ENCODE assay signal across 18 cellular contexts in the genomic region with DNA sequence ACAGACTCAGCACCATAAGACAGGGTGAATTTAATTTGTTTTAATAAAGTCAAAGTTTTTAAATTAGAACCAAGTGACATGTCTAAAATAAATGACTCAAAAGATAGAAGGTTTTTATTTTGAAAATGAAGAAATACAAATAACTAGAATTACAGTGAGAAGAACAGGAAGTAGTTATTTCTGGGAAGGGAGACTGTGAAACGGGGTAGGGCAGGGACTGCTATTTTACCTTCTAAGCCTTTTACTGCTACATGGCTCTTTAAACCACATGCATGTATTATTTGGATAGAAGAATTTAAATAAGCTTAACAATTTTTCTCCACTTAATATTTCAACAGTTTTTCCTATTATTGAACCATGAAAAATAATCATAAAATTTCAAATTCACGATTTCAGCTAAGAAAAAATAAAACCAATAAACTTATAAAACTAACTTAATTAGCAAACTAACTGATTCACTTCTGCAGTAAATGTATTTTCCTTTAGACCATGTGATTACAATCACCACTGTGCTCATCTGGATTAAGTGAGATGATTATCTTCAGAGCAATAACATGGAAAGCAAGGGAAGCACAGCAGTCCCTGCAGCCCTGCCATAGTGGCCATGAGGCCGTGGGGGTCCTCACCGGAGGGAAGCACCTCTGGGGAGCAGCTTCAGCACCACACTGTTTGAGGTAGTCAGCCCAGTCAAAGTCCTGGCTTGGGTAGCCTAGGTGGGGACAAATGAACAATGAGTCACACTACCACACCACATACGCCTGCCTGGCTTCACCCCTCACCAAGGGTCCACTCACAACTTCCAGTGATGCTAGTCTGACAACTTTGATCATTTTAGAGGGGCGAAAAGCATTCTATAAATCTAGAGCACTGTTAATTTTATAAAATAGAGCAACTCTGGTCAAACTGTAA. TPM values are rescaled to one million over a fixed set of nuclear protein-coding genes. Genes with fewer than 3 reads are reported as not detected.
DNase-seq lines count a peak whose midpoint lies in the region; ATAC-seq and TF ChIP-seq lines count a peak whose summit lies in the region.
"Had no signal": no experiment of that assay in that cellular context is flagged by ENCODE, and none has a peak within 500 bp of the region (broad histone marks: within the 10 kb centered on the region; RNA-seq: fewer than 3 reads in every experiment).

No MANE protein-coding gene starts in this region.

- no peaks in the 10 kb centered on the region for H3K9me2 ChIP-seq in SK-N-SH

- no peaks in the 10 kb centered on the region for H4K20me1 ChIP-seq in SK-N-SH (ENCODE audit: insufficient read depth)

- no peaks in the 10 kb centered on the region for H3K27me3 Mint-ChIP-seq in activated CD8-positive, alpha-beta memory T cell treated with anti-CD3 and anti-CD28 coated beads, Interleukin-2, amount 10 ng/mL, durations not matched to agents 7 days and 5 days
- H3K27me3 Mint-ChIP-seq in dendritic cell treated with granulocyte-macrophage colony-stimulating factor and Interleukin-4, amounts not matched to agents 40 ng/mL and 50 ng/mL, for 4 days, result no peaks in the 10 kb centered on the region
- H3K27me3 Mint-ChIP-seq: stimulated activated memory B cell treated with anti-CD40 and anti-IgM and Interleukin-4, amounts not matched to agents 10 μg/mL and 1 μg/mL and 100 μg/mL, for 72 hours had no signal

- peak; percentile 45 for ATAC-seq in activated CD8-positive, alpha-beta memory T cell treated with anti-CD3 and anti-CD28 coated beads, Interleukin-2, amount 10 ng/mL, durations not matched to agents 7 days and 5 days
- ATAC-seq: left lung; sciatic nerve; stimulated activated memory B cell treated with anti-CD40 and anti-IgM and Interleukin-4, amounts not matched to agents 10 μg/mL and 1 μg/mL and 100 μg/mL, for 72 hours had no signal

- H3K4me1 Mint-ChIP-seq in activated CD8-positive, alpha-beta memory T cell treated with anti-CD3 and anti-CD28 coated beads, Interleukin-2, amount 10 ng/mL, durations not matched to agents 7 days and 5 days, result peaks cover 32% of the 10 kb centered on the region
- H3K4me1 Mint-ChIP-seq in dendritic cell treated with granulocyte-macrophage colony-stimulating factor and Interleukin-4, amounts not matched to agents 40 ng/mL and 50 ng/mL, for 4 days (ENCODE audit: low read depth), result peaks cover 47% of the 10 kb centered on the region
- H3K4me1 Mint-ChIP-seq: mesothelial cell of epicardium, nephron progenitor cell had no signal

- H3K27me3 ChIP-seq in SK-N-SH (ENCODE audit: insufficient read depth) (no peaks in the 10 kb centered on the region), MG63 (no peaks in the 10 kb centered on the region)
- H3K27me3 ChIP-seq: left lung had no signal

- no peak for DNase-seq in activated CD8-positive, alpha-beta memory T cell treated with anti-CD3 and anti-CD28 coated beads, Interleukin-2, amount 10 ng/mL, durations not matched to agents 7 days and 5 days
- DNase-seq in activated CD8-positive, alpha-beta memory T cell treated with anti-CD3 and anti-CD28 coated beads, Interleukin-2, amount 50 U/mL, for 4 hours, result no peak
- DNase-seq in GF-D8 (lab: John Stamatoyannopoulos, UW), result peak; percentile 27
- peak; percentile 64 for DNase-seq in SK-N-SH
- DNase-seq in NCI-H2081 (lab: John Stamatoyannopoulos, UW), result no peak
- no peak for DNase-seq in NCI-H446 (lab: John Stamatoyannopoulos, UW)
- DNase-seq in MG63, result no peak
- DNase-seq: activated CD4-positive, alpha-beta T cell treated with anti-CD3 and anti-CD28 coated beads, Interleukin-2, amount 50 U/mL, for 48 hours; cortex of kidney; IMR-90; left lung; NCI-H1694; nephron progenitor cell had no signal

- 0 out of 2 replicates have a peak overlapping the region, but pooled peaks have one; percentile 49 for H2AFZ ChIP-seq in SK-N-SH (ENCODE audit: low read depth)

- H3K27ac Mint-ChIP-seq in activated CD8-positive, alpha-beta memory T cell treated with anti-CD3 and anti-CD28 coated beads, Interleukin-2, amount 10 ng/mL, durations not matched to agents 7 days and 5 days, result peak overlapping the region; percentile 54
- H3K27ac Mint-ChIP-seq in dendritic cell treated with granulocyte-macrophage colony-stimulating factor and Interleukin-4, amounts not matched to agents 40 ng/mL and 50 ng/mL, for 4 days, result peak overlapping the region; percentile 78
- H3K27ac Mint-ChIP-seq: mesothelial cell of epicardium; nephron progenitor cell; stimulated activated memory B cell treated with anti-CD40 and anti-IgM and Interleukin-4, amounts not matched to agents 10 μg/mL and 1 μg/mL and 100 μg/mL, for 72 hours had no signal

- H3K4me2 ChIP-seq in SK-N-SH, result no peak overlapping the region

- no peaks in the 10 kb centered on the region for H3K9me3 Mint-ChIP-seq in activated CD8-positive, alpha-beta memory T cell treated with anti-CD3 and anti-CD28 coated beads, Interleukin-2, amount 10 ng/mL, durations not matched to agents 7 days and 5 days (ENCODE audit: low read depth)
- no peaks in the 10 kb centered on the region for H3K9me3 Mint-ChIP-seq in dendritic cell treated with granulocyte-macrophage colony-stimulating factor and Interleukin-4, amounts not matched to agents 40 ng/mL and 50 ng/mL, for 4 days
- H3K9me3 Mint-ChIP-seq: activated T-helper 1 cell treated with anti-CD3 and anti-CD28 coated beads, Interleukin-12 subunit alpha, Interleukin-12 subunit beta, Interleukin-2, Interleukin-4 antibody, amounts not matched to agents 30 ng/mL and 10 ng/mL and 1 ng/mL, durations not matched to agents 14 hours and 24 hours and 36 hours; mesothelial cell of epicardium; nephron progenitor cell; stimulated activated memory B cell treated with anti-CD40 and anti-IgM and Interleukin-4, amounts not matched to agents 10 μg/mL and 1 μg/mL and 100 μg/mL, for 72 hours had no signal

- no peak for TF ChIP-seq CTCF in SK-N-SH (IDR thresholded peaks at IDR 0.05)

- POLR2A ChIA-PET in SK-N-SH (lab: Yijun Ruan, JAX), result no interaction called here

- no peaks in the 10 kb centered on the region for H3K79me2 ChIP-seq in SK-N-SH (ENCODE audit: insufficient read depth)

- H3F3A ChIP-seq in SK-N-SH (replicated peaks; ENCODE audit: insufficient read depth), result no peaks in the 10 kb centered on the region

- no peak overlapping the region for H3K4me3 Mint-ChIP-seq in activated CD8-positive, alpha-beta memory T cell treated with anti-CD3 and anti-CD28 coated beads, Interleukin-2, amount 10 ng/mL, durations not matched to agents 7 days and 5 days
- H3K4me3 Mint-ChIP-seq in dendritic cell treated with granulocyte-macrophage colony-stimulating factor and Interleukin-4, amounts not matched to agents 40 ng/mL and 50 ng/mL, for 4 days, result no peak overlapping the region
- H3K4me3 Mint-ChIP-seq: activated T-helper 1 cell treated with anti-CD3 and anti-CD28 coated beads, Interleukin-12 subunit alpha, Interleukin-12 subunit beta, Interleukin-2, Interleukin-4 antibody, amounts not matched to agents 30 ng/mL and 10 ng/mL and 1 ng/mL, durations not matched to agents 14 hours and 24 hours and 36 hours; mesothelial cell of epicardium; nephron progenitor cell; stimulated activated memory B cell treated with anti-CD40 and anti-IgM and Interleukin-4, amounts not matched to agents 10 μg/mL and 1 μg/mL and 100 μg/mL, for 72 hours had no signal

- peak overlapping the region in 1 of 2 experiments; percentile 60; a peak in 2 of 4 replicates for H3K27ac ChIP-seq in SK-N-SH (ENCODE audit: low read depth in 2 of 2, low read length in 1 of 2)

- CTCF ChIA-PET in activated CD8-positive, alpha-beta memory T cell treated with anti-CD3 and anti-CD28 coated beads, Interleukin-2, amount 10 ng/mL, durations not matched to agents 7 days and 5 days (lab: Charles Lee), result interaction anchor here (1.0 kb wide), 1 partner anchor 10 kb away, joined by 4 read pairs; no protein-coding TSS in a partner anchor
- CTCF ChIA-PET in SK-N-SH (lab: Yijun Ruan, JAX), result interaction anchor here (1.3 to 2.2 kb wide), 2 partner anchors 9 to 189 kb away, joined by 3 to 8 read pairs; no protein-coding TSS in a partner anchor

- no peak overlapping the region for H3K4me3 ChIP-seq in SK-N-SH (ENCODE audit: low read depth in 2 of 2, low read length in 1 of 2)
- no peak overlapping the region for H3K4me3 ChIP-seq in MG63
- H3K4me3 ChIP-seq: left lung had no signal

- peaks cover 0 to 6% of the 10 kb centered on the region in 2 experiments; a peak in 2 of 4 replicates for H3K4me1 ChIP-seq in SK-N-SH (ENCODE audit: control insufficient read depth in 1 of 2, insufficient read depth in 2 of 2, low read depth in 1 of 2, low read length in 1 of 2)

- intact Hi-C loops in dendritic cell treated with granulocyte-macrophage colony-stimulating factor and Interleukin-4, amounts not matched to agents 40 ng/mL and 50 ng/mL, for 4 days (cut with micrococcal nuclease), result no loop called here

- peak in 1 of 2 experiments; percentile 73; a peak in 1 of 4 replicates for TF ChIP-seq EP300 in SK-N-SH (IDR thresholded peaks at IDR 0.05; ENCODE audit: borderline replicate concordance in 1 of 2, low read depth in 1 of 2, low read length in 1 of 2)

- H3K9me3 ChIP-seq in SK-N-SH (no peaks in the 10 kb centered on the region), MG63 (no peaks in the 10 kb centered on the region)
- H3K9me3 ChIP-seq: left lung had no signal

- no peak for TF ChIP-seq RAD21 in SK-N-SH (IDR thresholded peaks at IDR 0.05; ENCODE audit: low read length)

- H3K9ac ChIP-seq in SK-N-SH, result no peak overlapping the region

- H3K36me3 Mint-ChIP-seq in activated CD8-positive, alpha-beta memory T cell treated with anti-CD3 and anti-CD28 coated beads, Interleukin-2, amount 10 ng/mL, durations not matched to agents 7 days and 5 days, result peaks cover 26% of the 10 kb centered on the region
- peaks cover 41% of the 10 kb centered on the region for H3K36me3 Mint-ChIP-seq in dendritic cell treated with granulocyte-macrophage colony-stimulating factor and Interleukin-4, amounts not matched to agents 40 ng/mL and 50 ng/mL, for 4 days (ENCODE audit: low read depth)
- H3K36me3 Mint-ChIP-seq: mesothelial cell of epicardium had no signal

- WGBS in SK-N-SH (ENCODE audit: low lambda C conversion rate), result 53% methylated on average over 4 of the region's 6 CpGs

- H3K36me3 ChIP-seq in SK-N-SH (replicated peaks in 1 of 2; ENCODE audit: control insufficient read depth in 1 of 2, insufficient read depth in 2 of 2, low read length in 1 of 2) (no peaks in the 10 kb centered on the region), MG63 (no peaks in the 10 kb centered on the region)

TF ChIP-seq in SK-N-SH, 30 proteins besides CTCF, POLR2A, EP300 and RAD21:
- TF ChIP-seq GATA2 (CRISPR knock-in tag; IDR thresholded peaks at IDR 0.05), result peak; percentile 94
- TF ChIP-seq SIN3A (IDR thresholded peaks at IDR 0.05; ENCODE audit: borderline replicate concordance, low read depth, low read length), result no peak
- peak; percentile 52; the same call in 1 of the 2 replicates for TF ChIP-seq MXI1 (IDR thresholded peaks at IDR 0.05; ENCODE audit: low read depth, low read length)
- peak; percentile 29; the same call in 1 of the 2 replicates for TF ChIP-seq RCOR1 (IDR thresholded peaks at IDR 0.05; ENCODE audit: low read length)

RNA-seq across cellular contexts. Expression of gene STIMATE, which starts 28.3 kb away (rescaled TPM):
- 10 to 100 TPM; 43.3 to 47.8 TPM for total RNA-seq in activated CD8-positive, alpha-beta memory T cell treated with anti-CD3 and anti-CD28 coated beads, Interleukin-2, amount 10 ng/mL, durations not matched to agents 7 days and 5 days
- 9.3 and 10.4 TPM in 2 replicates for polyA plus RNA-seq in SK-N-SH (2012; rRNA removed)
- 6.1 and 8.5 TPM in 2 replicates for polyA plus RNA-seq in SK-N-SH (2012; cell fraction: cytosol; rRNA removed)
- polyA plus RNA-seq in SK-N-SH (2012; cell fraction: nucleus; rRNA removed), result 17.5 and 19.6 TPM in 2 replicates
- 2.1 and 4.2 TPM in 2 replicates for total RNA-seq in MG63 (2014; rRNA removed; shearing (Covaris generic); ENCODE audit: low replicate concordance)

Comparison
In these comparisons a context has a peak if more than half of its experiments do, and no peak if none do; other contexts are left out.
1. DNase-seq: peak in GF-D8 (single experiment) and SK-N-SH (single experiment); none in activated CD8-positive, alpha-beta memory T cell treated with anti-CD3 and anti-CD28 coated beads, Interleukin-2, amount 10 ng/mL, durations not matched to agents 7 days and 5 days (single experiment), activated CD8-positive, alpha-beta memory T cell treated with anti-CD3 and anti-CD28 coated beads, Interleukin-2, amount 50 U/mL, for 4 hours (single experiment), NCI-H2081 (0 of 2), NCI-H446 (0 of 2) and MG63 (single experiment).